ENCODE assay signal across 11 cellular contexts in the genomic region with DNA sequence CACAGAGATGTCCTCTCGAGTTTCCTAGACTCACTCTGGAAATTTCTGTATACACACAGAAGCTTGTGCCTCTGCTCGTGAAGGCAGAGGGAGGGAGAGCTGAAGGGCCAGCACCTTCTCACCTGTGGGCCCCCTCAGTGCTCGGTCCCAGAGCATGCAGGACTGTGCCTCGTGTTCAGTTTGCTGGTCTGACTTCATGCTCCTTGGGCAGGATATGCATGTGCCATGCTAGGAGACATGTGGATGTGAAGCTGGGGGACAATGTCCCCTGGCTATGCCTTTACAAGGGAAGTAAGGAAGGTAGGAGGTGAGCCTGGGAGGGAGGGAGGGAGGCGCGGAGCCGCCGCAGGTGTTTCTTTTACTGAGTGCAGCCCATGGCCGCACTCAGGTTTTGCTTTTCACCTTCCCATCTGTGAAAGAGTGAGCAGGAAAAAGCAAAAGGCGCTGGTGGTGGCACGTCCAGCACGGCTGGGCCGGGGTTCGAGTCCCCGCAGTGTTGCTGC. TPM values are rescaled to one million over a fixed set of nuclear protein-coding genes. Genes with fewer than 3 reads are reported as not detected.
DNase-seq lines count a peak whose midpoint lies in the region; ATAC-seq, FAIRE-seq and TF ChIP-seq lines count a peak whose summit lies in the region.
"Had no signal": no experiment of that assay in that cellular context is flagged by ENCODE, and none has a peak within 500 bp of the region (broad histone marks: within the 10 kb centered on the region; RNA-seq: fewer than 3 reads in every experiment).

No MANE protein-coding gene starts in this region.

- H3K9me2 ChIP-seq in Karpas-422 (replicated peaks; ENCODE audit: insufficient read depth, low read length): no peaks in the 10 kb centered on the region

- TF ChIP-seq EP300 in A549 (IDR thresholded peaks at IDR 0.05): no peak

- in situ Hi-C loops in GM13977 (cut with MboI; ENCODE audit: low pct_unique_long_range_greater_than_20kb, low sequenced_read_pairs, unreplicated experiment): no loop called here

- H3K27ac Mint-ChIP-seq in brain: peak overlapping the region in 3 of 5 experiments; percentile 44 to 71 (median 67)
- H3K27ac Mint-ChIP-seq: stimulated activated naive CD8-positive, alpha-beta T cell treated with anti-CD3 and anti-CD28 coated beads, Interleukin-15, amount 100 ng/mL, for 72 hours had no signal

- H2AFZ ChIP-seq in Karpas-422 (ENCODE audit: low read length): no peak overlapping the region

- CTCF ChIA-PET in A549 (lab: Yijun Ruan, JAX): interaction anchor here (0.7 to 5.4 kb wide), 10 partner anchors 9 to 65 kb away, joined by 3 to 36 read pairs (median 6); no protein-coding TSS in a partner anchor

- no peak overlapping the region for H3K9ac ChIP-seq in Karpas-422 (ENCODE audit: low read length)

- H3K9me3 Mint-ChIP-seq in brain: peaks cover 2 to 8% (median 6%) of the 10 kb centered on the region in 5 experiments

- intact Hi-C loops in right lobe of liver (cut with DNase I): no loop called here

- no peak overlapping the region for H3K4me3 ChIP-seq in A549
- no peak overlapping the region for H3K4me3 ChIP-seq in Karpas-422 (ENCODE audit: low read length)
- no peak overlapping the region for H3K4me3 ChIP-seq in right lobe of liver

- H3K36me3 Mint-ChIP-seq in brain: peaks cover 34% of the 10 kb centered on the region

- H3K36me3 ChIP-seq in Karpas-422 (ENCODE audit: insufficient read depth, low read length) (no peaks in the 10 kb centered on the region), right lobe of liver (peaks cover 0 to 7% (median 3%) of the 10 kb centered on the region in 4 donors)

- peak overlapping the region; percentile 43 to 81; a peak in 5 of 6 replicates for H3K27ac ChIP-seq in A549
- peak overlapping the region; percentile 90 for H3K27ac ChIP-seq in Karpas-422 (ENCODE audit: low read length)
- peak overlapping the region; percentile 16 to 68 (median 54) for H3K27ac ChIP-seq in right lobe of liver

- no peak for DNase-seq in A549 (ENCODE audit: low read depth in 1 of 2, low spot score in 1 of 2)
- DNase-seq in Karpas-422: peak; percentile 55
- DNase-seq in right lobe of liver: peak in 2 of 3 donors; percentile 49 to 69
- DNase-seq in GM13977 (ENCODE audit: low spot score): no peak
- DNase-seq in NK-92 (lab: John Stamatoyannopoulos, UW; ENCODE audit: unreplicated experiment): no peak
- no peak for DNase-seq in NCI-H524 (lab: John Stamatoyannopoulos, UW)
- DNase-seq: stimulated activated naive CD8-positive, alpha-beta T cell treated with anti-CD3 and anti-CD28 coated beads, Interleukin-15, amount 100 ng/mL, for 72 hours; SW 1271 had no signal

- no peak for FAIRE-seq in A549 (lab: Jason Lieb, UNC)

- H3K27me3 ChIP-seq in Karpas-422 (ENCODE audit: low read length) (no peaks in the 10 kb centered on the region), right lobe of liver (no peaks in the 10 kb centered on the region)

- TF ChIP-seq POLR2A in A549 (IDR thresholded peaks at IDR 0.05; ENCODE audit: low read length) (no peak), right lobe of liver (IDR thresholded peaks at IDR 0.05) (no peak)

- peaks cover 21% of the 10 kb centered on the region for H3K4me1 Mint-ChIP-seq in brain

- H3K4me2 ChIP-seq in A549 (0 out of 3 replicates have a peak overlapping the region, but pooled peaks have one; percentile 25), Karpas-422 (ENCODE audit: low read depth, low read length, poor library complexity, severe bottlenecking) (no peak overlapping the region)

- H3K79me2 ChIP-seq in Karpas-422 (ENCODE audit: low read length): no peaks in the 10 kb centered on the region

- H3K9me3 ChIP-seq in A549 (no peaks in the 10 kb centered on the region), Karpas-422 (ENCODE audit: low read length) (no peaks in the 10 kb centered on the region), right lobe of liver (no peaks in the 10 kb centered on the region)

- ATAC-seq in A549 (peak; percentile 1; a peak in 4 of 6 replicates), right lobe of liver (peak; percentile 2 to 22 (median 6)), GM18519 (IDR thresholded peaks at IDR 0.05; ENCODE audit: low FRiP score, unreplicated experiment) (no peak)

- TF ChIP-seq CTCF in A549 (IDR thresholded peaks at IDR 0.05): no peak
- no peak for TF ChIP-seq CTCF in brain (conservative IDR thresholded peaks at IDR 0.05)
- no peak for TF ChIP-seq CTCF in right lobe of liver (IDR thresholded peaks at IDR 0.05)
- no peak for TF ChIP-seq CTCF in GM13977 (IDR thresholded peaks at IDR 0.05; ENCODE audit: extremely low read depth, insufficient read depth, missing control alignments)

- TF ChIP-seq RAD21 in A549 (conservative IDR thresholded peaks at IDR 0.05 in 1 of 2, IDR thresholded peaks at IDR 0.05 in 1 of 2): no peak

- H3K27me3 Mint-ChIP-seq in brain: no peaks in the 10 kb centered on the region
- H3K27me3 Mint-ChIP-seq: stimulated activated naive CD8-positive, alpha-beta T cell treated with anti-CD3 and anti-CD28 coated beads, Interleukin-15, amount 100 ng/mL, for 72 hours had no signal

- H3K4me1 ChIP-seq in A549: peaks cover 88% of the 10 kb centered on the region
- H3K4me1 ChIP-seq in Karpas-422 (ENCODE audit: low read length): peaks cover 82% of the 10 kb centered on the region
- peaks cover 0 to 30% (median 0%) of the 10 kb centered on the region in 4 donors for H3K4me1 ChIP-seq in right lobe of liver

- 78% methylated on average over 15 of the region's 15 CpGs for WGBS in A549 (ENCODE audit: missing lambda C conversion rate)
- WGBS in right lobe of liver (ENCODE audit: insufficient coverage, low coverage, low lambda C conversion rate, missing lambda C conversion rate): 20% methylated on average over 6 of the region's 15 CpGs

- POLR2A ChIA-PET in A549 (lab: Yijun Ruan, JAX): interaction anchor here (0.7 to 6.9 kb wide), 12 partner anchors 9 to 170 kb away, joined by 3 to 68 read pairs (median 4); a partner anchor contains a TSS

- no peaks in the 10 kb centered on the region for H4K20me1 ChIP-seq in Karpas-422 (ENCODE audit: insufficient read depth, low read depth, low read length)

- no peak overlapping the region for H3K4me3 Mint-ChIP-seq in brain
- H3K4me3 Mint-ChIP-seq: neural crest cell; stimulated activated naive CD8-positive, alpha-beta T cell treated with anti-CD3 and anti-CD28 coated beads, Interleukin-15, amount 100 ng/mL, for 72 hours had no signal

TF ChIP-seq in A549, 52 proteins besides CTCF, POLR2A, EP300 and RAD21:
- TF ChIP-seq TFCP2L1 (CRISPR knock-in tag; IDR thresholded peaks at IDR 0.05): 0 out of 2 replicates have a peak, but pooled peaks have one; percentile 57
- TF ChIP-seq KDM1A (IDR thresholded peaks at IDR 0.05; ENCODE audit: low read depth): no peak

RNA-seq across cellular contexts. Expression of a gene that starts 22.6 kb away (rescaled TPM):
- polyA plus RNA-seq in A549 (2011; rRNA removed) (181 and 314 TPM in 2 replicates), A549 (2017; fragmentation: RNase III; extraction: RNeasy Plus Mini Kit Qiagen cat#74134 plus additional on column Dnase treatment) (1,009 to 1,407 TPM (median 1,223 TPM) in 3 replicates), brain (ENCODE audit: insufficient read depth, low read depth, low replicate concordance) (3.8 TPM)
- polyA plus RNA-seq in A549 (2012; cell fraction: cytosol; rRNA removed): 137 and 155 TPM in 2 replicates
- 406 and 691 TPM in 2 replicates for polyA plus RNA-seq in A549 (2012; cell fraction: nucleus; rRNA removed)
- polyA minus RNA-seq in A549 (2011; rRNA and poly(A)+ RNA removed): 160 and 161 TPM in 2 replicates
- 36.5 and 74.7 TPM in 2 replicates for total RNA-seq in Karpas-422 (2014; rRNA removed; shearing (Covaris generic); ENCODE audit: low replicate concordance)
- total RNA-seq in right lobe of liver: 1,000 to 10,000 TPM in 2 of 6 experiments, 100 to 1,000 TPM in 4; 202 to 1,225 (median 767) TPM

RNA-seq across cellular contexts. Expression of a gene that starts 53.7 kb away (rescaled TPM):
- polyA plus RNA-seq in A549 (2011; rRNA removed): 1,041 and 1,340 TPM in 2 replicates
- 24.8 and 29.0 TPM in 2 replicates for polyA plus RNA-seq in A549 (2012; cell fraction: cytosol; rRNA removed)
- polyA plus RNA-seq in A549 (2012; cell fraction: nucleus; rRNA removed): 215 and 608 TPM in 2 replicates
- 167 to 203 TPM (median 188 TPM) in 3 replicates for polyA plus RNA-seq in A549 (2017; fragmentation: RNase III; extraction: RNeasy Plus Mini Kit Qiagen cat#74134 plus additional on column Dnase treatment)
- polyA minus RNA-seq in A549 (2011; rRNA and poly(A)+ RNA removed): 10,326 and 11,734 TPM in 2 replicates
- total RNA-seq in Karpas-422 (2014; rRNA removed; shearing (Covaris generic); ENCODE audit: low replicate concordance): 3,783 and 4,167 TPM in 2 replicates
- 7.1 TPM for polyA plus RNA-seq in brain (ENCODE audit: insufficient read depth, low read depth, low replicate concordance)
- 1,000 to 10,000 TPM; 2,716 to 5,163 (median 3,933) TPM for total RNA-seq in right lobe of liver

RNA-seq across cellular contexts. Expression of a gene that starts 58.7 kb away (rescaled TPM):
- polyA plus RNA-seq in A549 (2011; rRNA removed) (12.2 and 12.9 TPM in 2 replicates), A549 (2017; fragmentation: RNase III; extraction: RNeasy Plus Mini Kit Qiagen cat#74134 plus additional on column Dnase treatment) (16.5 to 20.0 TPM (median 17.4 TPM) in 3 replicates), brain (ENCODE audit: insufficient read depth, low read depth, low replicate concordance) (20.3 TPM)
- polyA plus RNA-seq in A549 (2012; cell fraction: cytosol; rRNA removed): 30.5 and 36.6 TPM in 2 replicates
- polyA plus RNA-seq in A549 (2012; cell fraction: nucleus; rRNA removed): 46.7 and 62.2 TPM in 2 replicates
- 12.1 and 14.5 TPM in 2 replicates for polyA minus RNA-seq in A549 (2011; rRNA and poly(A)+ RNA removed)
- total RNA-seq in Karpas-422 (2014; rRNA removed; shearing (Covaris generic); ENCODE audit: low replicate concordance): 48.5 and 102 TPM in 2 replicates
- total RNA-seq in right lobe of liver: 10 to 100 TPM in 4 of 6 experiments, 1 to 10 TPM in 2; 7.7 to 17.1 (median 14.3) TPM

Comparison
In these comparisons a context has a peak if more than half of its experiments do, and no peak if none do; other contexts are left out.
1. DNase-seq: peak in Karpas-422 (single experiment) and right lobe of liver (2 of 3); none in A549 (0 of 2), GM13977 (single experiment), NK-92 (single experiment) and NCI-H524 (0 of 2).
2. Peak in every context shown above with its lines, with median percentiles within 50 percentile points of each other: H3K27ac ChIP-seq.